In the genomic region with DNA sequence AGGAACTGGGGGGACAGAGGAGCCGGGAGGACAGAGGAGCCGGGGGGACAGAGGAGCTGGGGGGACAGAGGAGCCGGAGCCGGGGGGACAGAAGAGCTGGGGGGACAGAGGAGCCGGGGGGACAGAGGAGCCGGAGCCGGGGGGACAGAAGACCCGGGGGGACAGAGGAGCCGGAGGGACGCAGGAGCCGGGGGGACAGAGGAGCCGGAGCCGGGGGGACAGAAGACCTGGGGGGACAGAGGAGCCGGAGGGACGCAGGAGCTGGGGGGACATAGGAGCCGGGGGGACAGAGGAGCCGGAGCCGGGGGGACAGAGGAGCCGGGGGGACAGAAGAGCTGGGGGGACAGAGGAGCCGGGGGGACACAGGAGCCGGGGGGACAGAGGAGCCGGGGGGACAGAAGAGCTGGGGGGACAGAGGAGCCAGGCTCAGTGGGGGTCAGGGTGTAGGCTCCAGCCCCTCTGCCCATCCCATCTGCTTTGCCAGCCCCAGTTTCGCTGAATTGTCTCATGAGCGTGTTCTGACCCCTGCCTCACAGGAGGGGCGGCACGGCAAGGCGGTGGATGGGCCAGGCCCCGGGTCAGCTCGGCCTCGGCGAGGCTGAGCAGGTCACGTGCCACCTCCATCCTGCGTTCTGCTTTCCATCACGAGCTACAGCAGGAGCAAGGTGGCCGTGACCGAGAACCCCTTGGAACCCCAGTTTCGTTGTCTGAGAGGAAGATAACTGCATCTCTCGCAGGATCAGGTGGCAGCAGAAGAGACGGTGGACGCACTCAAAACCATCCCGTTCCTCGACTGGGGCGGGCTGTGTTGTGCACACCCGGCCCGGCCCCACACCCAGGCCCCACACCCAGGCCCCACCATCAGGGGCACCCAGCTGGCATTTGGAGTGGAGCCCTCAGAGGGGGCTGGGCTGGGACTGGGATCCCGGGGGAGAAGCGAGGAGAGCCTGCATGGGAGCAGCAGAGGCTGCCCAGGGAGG, we compare ENCODE assay signal across 1 cellular context.
TF ChIP-seq lines count a peak whose summit lies in the region.

No MANE protein-coding gene starts in this region.

TF ChIP-seq in H1, 55 proteins besides CTCF, POLR2A, EP300 and RAD21:
- TF ChIP-seq SP4 (IDR thresholded peaks at IDR 0.05; ENCODE audit: low read length) (no peak), CHD7 (IDR thresholded peaks at IDR 0.05; ENCODE audit: insufficient replicate concordance, low read length) (no peak), MAFK (IDR thresholded peaks at IDR 0.05; ENCODE audit: low read depth, low read length) (no peak), CBX5 (IDR thresholded peaks at IDR 0.05; ENCODE audit: low read depth, low read length) (no peak), SAP30 (IDR thresholded peaks at IDR 0.05; ENCODE audit: insufficient read depth, insufficient replicate concordance, low read length) (no peak), FOSL1 (IDR thresholded peaks at IDR 0.05; ENCODE audit: insufficient read depth, low read depth, low read length) (no peak), SUZ12 (IDR thresholded peaks at IDR 0.05; ENCODE audit: low read length) (no peak), ATF3 (IDR thresholded peaks at IDR 0.05; ENCODE audit: insufficient read depth, low read depth, low read length) (no peak)
